Comparison of ENCODE assay signal across 10 cellular contexts in the genomic region with DNA sequence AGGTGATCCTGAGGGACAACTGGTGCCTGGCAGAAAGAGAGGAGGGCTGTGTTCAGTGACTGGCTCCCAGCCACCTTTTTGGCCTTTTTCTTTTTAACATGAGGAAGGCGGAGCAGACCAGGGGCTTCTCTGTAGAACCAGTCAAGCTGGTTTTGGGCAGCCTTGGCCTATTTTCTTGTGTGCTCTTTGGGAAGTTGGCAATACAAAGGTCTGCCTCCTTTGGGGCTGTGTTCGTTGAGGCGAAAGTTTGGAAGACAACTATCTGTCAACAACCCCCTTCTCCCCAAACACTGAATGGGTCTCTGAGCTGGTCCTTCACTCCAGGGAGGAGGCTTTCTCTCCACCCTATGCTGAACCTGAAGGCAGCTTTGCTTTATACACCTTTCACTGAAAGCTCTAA. TPM values are rescaled to one million over a fixed set of nuclear protein-coding genes. Genes with fewer than 3 reads are reported as not detected.
A peak's percentile ranks its signal among the peaks of the same experiment; 100 is the strongest.
DNase-seq lines count a peak whose midpoint lies in the region; ATAC-seq and TF ChIP-seq lines count a peak whose summit lies in the region.
"Had no signal": no experiment of that assay in that cellular context is flagged by ENCODE, and none has a peak within 500 bp of the region (broad histone marks: within the 10 kb centered on the region; RNA-seq: fewer than 3 reads in every experiment).

No MANE protein-coding gene starts in this region.

- no peak for TF ChIP-seq CTCF in hepatocyte (IDR thresholded peaks at IDR 0.05; ENCODE audit: poor library complexity)

- peaks cover 60% of the 10 kb centered on the region for H4K20me1 ChIP-seq in hepatocyte (ENCODE audit: insufficient read depth, poor library complexity, severe bottlenecking)

- peaks cover 70% of the 10 kb centered on the region for H3K4me1 Mint-ChIP-seq in activated CD4-positive, alpha-beta memory T cell treated with anti-CD3 and anti-CD28 coated beads, Interleukin-2, amount 10 ng/mL, durations not matched to agents 7 days and 5 days

- no peaks in the 10 kb centered on the region for H3K27me3 ChIP-seq in hepatocyte
- no peaks in the 10 kb centered on the region for H3K27me3 ChIP-seq in skeletal muscle tissue (ENCODE audit: control insufficient read depth in 3 of 3, insufficient read depth in 3 of 3, low read length in 3 of 3)

- WGBS in hepatocyte (ENCODE audit: low lambda C conversion rate, missing lambda C conversion rate) = 75% methylated on average over 3 of the region's 3 CpGs

- H3K79me2 ChIP-seq in hepatocyte = peaks cover 99% of the 10 kb centered on the region

- H2AFZ ChIP-seq in hepatocyte = no peak overlapping the region

- H3K9me3 Mint-ChIP-seq in activated CD4-positive, alpha-beta memory T cell treated with anti-CD3 and anti-CD28 coated beads, Interleukin-2, amount 10 ng/mL, durations not matched to agents 7 days and 5 days = no peaks in the 10 kb centered on the region

- H3K36me3 ChIP-seq in hepatocyte (replicated peaks; ENCODE audit: insufficient read depth, low read depth) (no peaks in the 10 kb centered on the region), skeletal muscle tissue (ENCODE audit: control insufficient read depth in 3 of 3, insufficient read depth in 3 of 3, low read length in 3 of 3) (peaks cover 0 to 11% (median 4%) of the 10 kb centered on the region in 3 donors)

- DNase-seq in DMS53 (lab: John Stamatoyannopoulos, UW) = peak; percentile 68
- DNase-seq in NCI-H2196 (lab: John Stamatoyannopoulos, UW; ENCODE audit: unreplicated experiment) = peak; percentile 58
- DNase-seq in hepatocyte (ENCODE audit: low spot score) = no peak
- DNase-seq in KBM-7 = no peak
- DNase-seq in activated CD4-positive, alpha-beta memory T cell treated with anti-CD3 and anti-CD28 coated beads, Interleukin-2, amount 10 ng/mL, durations not matched to agents 7 days and 5 days = no peak
- DNase-seq: central memory CD4-positive, alpha-beta T cell; NCI-H226; stimulated activated CD4-positive, alpha-beta T cell treated with anti-CD3 and anti-CD28 coated beads, Interleukin-4, amount 100 ng/mL, for 24 hours had no signal

- H3K9ac ChIP-seq in skeletal muscle tissue (ENCODE audit: low read depth in 1 of 3, low read length in 3 of 3) = peak overlapping the region in 2 of 3 donors; percentile 51 to 59

- H3K4me3 ChIP-seq in hepatocyte = no peak overlapping the region
- no peak overlapping the region for H3K4me3 ChIP-seq in skeletal muscle tissue (ENCODE audit: low read length in 3 of 3)

- CTCF ChIA-PET in activated CD4-positive, alpha-beta memory T cell treated with anti-CD3 and anti-CD28 coated beads, Interleukin-2, amount 10 ng/mL, durations not matched to agents 7 days and 5 days (lab: Charles Lee) = interaction anchor here (1.6 kb wide), 1 partner anchor 10 kb away, joined by 5 read pairs; no protein-coding TSS in a partner anchor

- H3K36me3 Mint-ChIP-seq in activated CD4-positive, alpha-beta memory T cell treated with anti-CD3 and anti-CD28 coated beads, Interleukin-2, amount 10 ng/mL, durations not matched to agents 7 days and 5 days (ENCODE audit: low read depth) = peaks cover 48% of the 10 kb centered on the region

- H3K4me1 ChIP-seq in hepatocyte (ENCODE audit: insufficient read depth) = peaks cover 45% of the 10 kb centered on the region
- H3K4me1 ChIP-seq in skeletal muscle tissue (ENCODE audit: control insufficient read depth in 3 of 3, insufficient read depth in 3 of 3, low read length in 3 of 3) = peaks cover 18 to 28% (median 24%) of the 10 kb centered on the region in 3 donors

- H3K9me2 ChIP-seq in hepatocyte (replicated peaks; ENCODE audit: insufficient read depth) = no peaks in the 10 kb centered on the region

- POLR2A ChIA-PET in activated CD4-positive, alpha-beta memory T cell treated with anti-CD3 and anti-CD28 coated beads, Interleukin-2, amount 10 ng/mL, durations not matched to agents 7 days and 5 days (lab: Charles Lee) = interaction anchor here (1.0 kb wide), 2 partner anchors 15 to 39 kb away, joined by 3 to 4 read pairs; no protein-coding TSS in a partner anchor

- H3K27ac ChIP-seq in hepatocyte (peak overlapping the region; percentile 72), skeletal muscle tissue (ENCODE audit: low read depth, low read length) (no peak overlapping the region)

- no peak overlapping the region for H3K4me3 Mint-ChIP-seq in activated CD4-positive, alpha-beta memory T cell treated with anti-CD3 and anti-CD28 coated beads, Interleukin-2, amount 10 ng/mL, durations not matched to agents 7 days and 5 days

- H3K27me3 Mint-ChIP-seq in activated CD4-positive, alpha-beta memory T cell treated with anti-CD3 and anti-CD28 coated beads, Interleukin-2, amount 10 ng/mL, durations not matched to agents 7 days and 5 days = no peaks in the 10 kb centered on the region

- ATAC-seq in GM21528 (IDR thresholded peaks at IDR 0.05; ENCODE audit: low FRiP score, unreplicated experiment) = no peak

- H3K9me3 ChIP-seq in hepatocyte (ENCODE audit: low read depth) = no peaks in the 10 kb centered on the region
- no peaks in the 10 kb centered on the region for H3K9me3 ChIP-seq in skeletal muscle tissue (ENCODE audit: control insufficient read depth in 3 of 3, low read length in 3 of 3)

- no peak overlapping the region for H3K27ac Mint-ChIP-seq in activated CD4-positive, alpha-beta memory T cell treated with anti-CD3 and anti-CD28 coated beads, Interleukin-2, amount 10 ng/mL, durations not matched to agents 7 days and 5 days

- H3K4me2 ChIP-seq in hepatocyte = peak overlapping the region; percentile 57

- in situ Hi-C loops in KBM-7 (cut with MboI; ENCODE audit: low pct_unique_long_range_greater_than_20kb, low sequenced_read_pairs) = loop anchor here (10.0 kb wide), 1 partner anchor 47 kb away; no protein-coding TSS in a partner anchor

RNA-seq across cellular contexts. Expression of a gene that starts 8.5 kb away (rescaled TPM):
- total RNA-seq in hepatocyte (22.4 and 24.1 TPM in 2 replicates), skeletal muscle tissue (6.8 TPM)
- polyA plus RNA-seq in hepatocyte = 40.8 and 48.2 TPM in 2 replicates
- total RNA-seq in activated CD4-positive, alpha-beta memory T cell treated with anti-CD3 and anti-CD28 coated beads, Interleukin-2, amount 10 ng/mL, durations not matched to agents 7 days and 5 days = 10 to 100 TPM; 48.7 to 54.2 TPM

RNA-seq across cellular contexts. Expression of a gene that starts 34.1 kb away (rescaled TPM):
- 24.0 and 25.2 TPM in 2 replicates for total RNA-seq in hepatocyte
- polyA plus RNA-seq in hepatocyte = 5.4 and 9.9 TPM in 2 replicates
- total RNA-seq in skeletal muscle tissue = 6.8 TPM
- total RNA-seq in activated CD4-positive, alpha-beta memory T cell treated with anti-CD3 and anti-CD28 coated beads, Interleukin-2, amount 10 ng/mL, durations not matched to agents 7 days and 5 days = 10 to 100 TPM; 33.2 to 37.2 TPM

Comparison
In these comparisons a context has a peak if more than half of its experiments do, and no peak if none do; other contexts are left out.
1. DNase-seq: peak in DMS53 (single experiment) and NCI-H2196 (single experiment); none in hepatocyte (single experiment), KBM-7 (single experiment) and activated CD4-positive, alpha-beta memory T cell treated with anti-CD3 and anti-CD28 coated beads, Interleukin-2, amount 10 ng/mL, durations not matched to agents 7 days and 5 days (single experiment).